8 cellular contexts compared by ENCODE assay signal in the genomic region with DNA sequence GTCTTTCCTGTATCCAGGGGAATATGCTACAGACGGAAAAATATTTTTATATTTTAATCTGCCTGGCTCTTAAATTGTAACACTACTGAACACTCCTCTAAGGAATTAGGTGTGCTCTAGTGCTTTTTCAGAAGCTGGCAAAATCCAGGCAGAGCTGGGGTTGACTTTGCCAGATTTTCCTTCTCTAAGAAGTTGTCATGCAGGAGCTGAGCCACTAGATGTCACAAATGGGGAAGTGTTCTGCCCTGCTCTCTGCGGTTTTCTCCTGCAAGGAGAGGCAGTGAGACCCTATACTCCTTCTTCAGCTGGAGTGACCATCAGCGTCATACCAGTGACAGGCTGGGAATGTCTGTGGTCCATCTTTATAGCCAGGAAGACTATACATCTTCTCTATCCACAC.
DNase-seq lines count a peak whose midpoint lies in the region; ATAC-seq, FAIRE-seq and TF ChIP-seq lines count a peak whose summit lies in the region.

No MANE protein-coding gene starts in this region.

- H3K4me3 ChIP-seq in HAP-1: no peak overlapping the region
- no peak overlapping the region for H3K4me3 ChIP-seq in GM12878
- H3K4me3 ChIP-seq in keratinocyte (ENCODE audit: control insufficient read depth in 2 of 3, extremely low read depth in 1 of 3, insufficient read depth in 2 of 3, low read depth in 1 of 3, low read length in 3 of 3): no peak overlapping the region

- H3K4me2 ChIP-seq in GM12878 (ENCODE audit: control insufficient read depth, insufficient read depth) (no peak overlapping the region), keratinocyte (ENCODE audit: control insufficient read depth, extremely low read depth, insufficient read depth, low read depth, low read length) (no peak overlapping the region)

- no peaks in the 10 kb centered on the region for H4K20me1 ChIP-seq in GM12878 (ENCODE audit: control insufficient read depth, insufficient read depth)
- H4K20me1 ChIP-seq in keratinocyte (ENCODE audit: control insufficient read depth, extremely low read depth, insufficient read depth, low read length): no peaks in the 10 kb centered on the region

- CTCF ChIA-PET in GM12878 (lab: Yijun Ruan, JAX): interaction anchor here (0.6 to 1.1 kb wide), 2 partner anchors 23 to 38 kb away, joined by 4 read pairs; no protein-coding TSS in a partner anchor

- POLR2A ChIA-PET in GM12878 (lab: Charles Lee): no interaction called here

- H3K27me3 ChIP-seq in HAP-1 (ENCODE audit: low read depth) (no peaks in the 10 kb centered on the region), GM12878 (replicated peaks in 1 of 2; ENCODE audit: control insufficient read depth in 2 of 2, insufficient read depth in 2 of 2, low read length in 1 of 2) (no peaks in the 10 kb centered on the region), keratinocyte (ENCODE audit: control insufficient read depth, extremely low read depth, insufficient read depth, low read length) (no peaks in the 10 kb centered on the region)

- SMC1A ChIA-PET in GM12878 (lab: Charles Lee; ENCODE audit: uncharacterized antibody, unreplicated experiment): interaction anchor here (1.5 kb wide), 1 partner anchor 33 kb away, joined by 3 read pairs; no protein-coding TSS in a partner anchor

- H3K9me3 ChIP-seq in HAP-1: no peaks in the 10 kb centered on the region
- H3K9me3 ChIP-seq in GM12878 (replicated peaks; ENCODE audit: control insufficient read depth, insufficient read depth, low read length): no peaks in the 10 kb centered on the region
- H3K9me3 ChIP-seq in keratinocyte (ENCODE audit: control insufficient read depth, low read depth, low read length): no peaks in the 10 kb centered on the region

- dilution Hi-C loops in keratinocyte (cut with MboI; ENCODE audit: extremely low pct_ligation_motif_present, low sequenced_read_pairs): no loop called here

- H3K27ac ChIP-seq in GM12878 (ENCODE audit: control insufficient read depth, insufficient read depth) (no peak overlapping the region), keratinocyte (ENCODE audit: control insufficient read depth, insufficient read depth, low read length) (no peak overlapping the region)

- TF ChIP-seq EP300 in GM12878 (IDR thresholded peaks at IDR 0.05; ENCODE audit: borderline replicate concordance in 1 of 2, control insufficient read depth in 1 of 2, low read depth in 2 of 2, low read length in 2 of 2): no peak

- TF ChIP-seq RAD21 in GM12878 (IDR thresholded peaks at IDR 0.05; ENCODE audit: insufficient read depth, low read depth, low read length): peak; percentile 48

- H3K36me3 ChIP-seq in HAP-1 (replicated peaks) (no peaks in the 10 kb centered on the region), GM12878 (ENCODE audit: control insufficient read depth in 2 of 2, insufficient read depth in 2 of 2, low read length in 1 of 2) (no peaks in the 10 kb centered on the region), keratinocyte (ENCODE audit: control insufficient read depth in 2 of 2, extremely low read depth in 1 of 2, insufficient read depth in 2 of 2, low read length in 2 of 2) (no peaks in the 10 kb centered on the region)

- H2AFZ ChIP-seq in GM12878 (ENCODE audit: control insufficient read depth, low read depth, low read length) (no peak overlapping the region), keratinocyte (ENCODE audit: control insufficient read depth, low read length) (no peak overlapping the region)

- TF ChIP-seq POLR2A in GM12878 (IDR thresholded peaks at IDR 0.05; ENCODE audit: low read depth, low read length) (no peak), GM12892 (IDR thresholded peaks at IDR 0.05; ENCODE audit: low read depth, low read length) (no peak)

- DNase-seq in DMS114 treated with DMSO at 0.1 percent for 48 hours (lab: John Stamatoyannopoulos, UW; ENCODE audit: unreplicated experiment): peak; percentile 56
- DNase-seq in HAP-1 (ENCODE audit: low spot score in 2 of 2): peak; percentile 33 to 58
- DNase-seq in NCI-H446 treated with DMSO at 0.1 percent for 48 hours (lab: John Stamatoyannopoulos, UW): peak; percentile 65
- no peak for DNase-seq in GM12878 (ENCODE audit: low read depth, low spot score)
- DNase-seq in keratinocyte (ENCODE audit: low read depth, low spot score): no peak
- no peak for DNase-seq in stimulated activated naive CD4-positive, alpha-beta T cell (lab: John Stamatoyannopoulos, UW)
- DNase-seq in GM12892 (ENCODE audit: insufficient read length): no peak

- in situ Hi-C loops in HAP-1 (cut with MboI; ENCODE audit: low sequenced_read_pairs) (no loop called here), GM12878 (cut with MboI) (no loop called here)

- FAIRE-seq in GM12878 (lab: Jason Lieb, UNC): no peak
- peak; percentile 39 for FAIRE-seq in keratinocyte (lab: Jason Lieb, UNC)
- FAIRE-seq in GM12892 (lab: Jason Lieb, UNC): no peak

- H3K4me1 ChIP-seq in HAP-1 (no peaks in the 10 kb centered on the region), GM12878 (ENCODE audit: control insufficient read depth, insufficient read depth, low read length) (no peaks in the 10 kb centered on the region), keratinocyte (ENCODE audit: control insufficient read depth, extremely low read depth, insufficient read depth, low read length) (no peaks in the 10 kb centered on the region)

- no peak overlapping the region for H3K9ac ChIP-seq in GM12878 (ENCODE audit: control insufficient read depth, insufficient read depth, low read length)
- H3K9ac ChIP-seq in keratinocyte (ENCODE audit: control insufficient read depth, extremely low read depth, insufficient read depth, low read length): no peak overlapping the region

- intact Hi-C loops in GM12878 (cut with micrococcal nuclease; ENCODE audit: unreplicated experiment): no loop called here

- no peaks in the 10 kb centered on the region for H3K9me1 ChIP-seq in keratinocyte (ENCODE audit: control insufficient read depth, extremely low read depth, insufficient read depth, low read length)

- 11% methylated on average over 3 of the region's 3 CpGs for WGBS in GM12878 (ENCODE audit: insufficient coverage, insufficient replicate concordance, low lambda C conversion rate, missing lambda C conversion rate)

- TF ChIP-seq CTCF in GM12878 (IDR thresholded peaks at IDR 0.05 in 2 of 3, conservative IDR thresholded peaks at IDR 0.05 in 1 of 3; ENCODE audit: control insufficient read depth in 2 of 3, extremely low read depth in 1 of 3, insufficient read depth in 1 of 3, low read depth in 3 of 3, low read length in 3 of 3): peak; percentile 32 to 45 (median 42); a peak in 4 of 6 replicates
- peak; percentile 28 to 63 (median 62) for TF ChIP-seq CTCF in keratinocyte (optimal IDR thresholded peaks at IDR 0.05 in 1 of 3, IDR thresholded peaks at IDR 0.05 in 1 of 3, conservative IDR thresholded peaks at IDR 0.05 in 1 of 3; ENCODE audit: extremely low read depth in 1 of 3, insufficient read depth in 2 of 3, low read length in 3 of 3)

- BruUV-seq in GM12878 (replicated peaks; lab: Mats Ljungman, UMichigan): no TSS peak

- no peaks in the 10 kb centered on the region for H3K79me2 ChIP-seq in GM12878 (ENCODE audit: control insufficient read depth, insufficient read depth, low read length)
- H3K79me2 ChIP-seq in keratinocyte (ENCODE audit: control insufficient read depth, insufficient read depth, low read length): no peaks in the 10 kb centered on the region

- RAD21 ChIA-PET in GM12878 (lab: Charles Lee; ENCODE audit: unreplicated experiment): no interaction called here

- peak; percentile 48; the same call in 2 of the 3 replicates for ATAC-seq in GM12878
- ATAC-seq in GM21423 (IDR thresholded peaks at IDR 0.05; ENCODE audit: unreplicated experiment): no peak

TF ChIP-seq in GM12878, 131 proteins besides CTCF, POLR2A, EP300 and RAD21:
- TF ChIP-seq SREBF2 (IDR thresholded peaks at IDR 0.05; ENCODE audit: low read length) (no peak), SPI1 (IDR thresholded peaks at IDR 0.05; ENCODE audit: borderline replicate concordance, insufficient read depth, low read depth, low read length) (peak; percentile 53; the same call in 1 of the 2 replicates), BRCA1 (IDR thresholded peaks at IDR 0.05; ENCODE audit: low read depth, low read length) (no peak), MEF2B (IDR thresholded peaks at IDR 0.05; ENCODE audit: partially characterized antibody, poor library complexity, severe bottlenecking) (no peak), RUNX3 (IDR thresholded peaks at IDR 0.05; ENCODE audit: low read length) (peak; percentile 70)
TF ChIP-seq in GM12878: peak in this region for 2.

Comparison
In these comparisons a context has a peak if more than half of its experiments do, and no peak if none do; other contexts are left out.
1. DNase-seq: peak in DMS114 treated with DMSO at 0.1 percent for 48 hours (single experiment), HAP-1 (2 of 2) and NCI-H446 treated with DMSO at 0.1 percent for 48 hours (single experiment); none in GM12878 (single experiment), keratinocyte (single experiment), stimulated activated naive CD4-positive, alpha-beta T cell (0 of 6) and GM12892 (single experiment).